In genomic region chr14:95683793-95684192, GRCh38 we compare ENCODE assay signal across 9 cellular contexts. TPM values are rescaled to one million over a fixed set of nuclear protein-coding genes. Genes with fewer than 3 reads are reported as not detected.
DNase-seq lines count a peak whose midpoint lies in the region; ATAC-seq and TF ChIP-seq lines count a peak whose summit lies in the region.
"Had no signal": no experiment of that assay in that cellular context is flagged by ENCODE, and none has a peak within 500 bp of the region (broad histone marks: within the 10 kb centered on the region; RNA-seq: fewer than 3 reads in every experiment).

No MANE protein-coding gene starts in this region.

- no peak for ATAC-seq in activated naive CD8-positive, alpha-beta T cell treated with anti-CD3 and anti-CD28 coated beads, Interleukin-2, amount 10 ng/mL, durations not matched to agents 7 days and 5 days (ENCODE audit: low read depth)
- ATAC-seq in naive thymus-derived CD4-positive, alpha-beta T cell, result peak; percentile 56
- ATAC-seq in GM18861 (IDR thresholded peaks at IDR 0.05; ENCODE audit: unreplicated experiment) (no peak), GM19452 (IDR thresholded peaks at IDR 0.05; ENCODE audit: unreplicated experiment) (no peak), HG02642 (IDR thresholded peaks at IDR 0.05; ENCODE audit: poor library complexity, unreplicated experiment) (no peak), GM21515 (IDR thresholded peaks at IDR 0.05; ENCODE audit: unreplicated experiment) (no peak)

- TF ChIP-seq CTCF in GM06990 (IDR thresholded peaks at IDR 0.05; ENCODE audit: insufficient read depth, low read length, poor library complexity, severe bottlenecking), result peak; percentile 96

- CTCF ChIA-PET in naive thymus-derived CD4-positive, alpha-beta T cell (lab: Charles Lee), result interaction anchor here (0.6 to 1.2 kb wide), 4 partner anchors 21 to 375 kb away, joined by 3 to 4 read pairs (median 4); no protein-coding TSS in a partner anchor

- no peak for TF ChIP-seq EP300 in Ishikawa (IDR thresholded peaks at IDR 0.05; ENCODE audit: borderline replicate concordance)

- no peaks in the 10 kb centered on the region for H3K4me1 Mint-ChIP-seq in activated naive CD8-positive, alpha-beta T cell treated with anti-CD3 and anti-CD28 coated beads, Interleukin-2, amount 10 ng/mL, durations not matched to agents 7 days and 5 days
- H3K4me1 Mint-ChIP-seq in naive thymus-derived CD4-positive, alpha-beta T cell, result no peaks in the 10 kb centered on the region

- intact Hi-C loops in naive thymus-derived CD4-positive, alpha-beta T cell (cut with micrococcal nuclease), result loop anchor here (1.0 to 5.0 kb wide), 2 partner anchors 122 to 241 kb away; no protein-coding TSS in a partner anchor

- H3K36me3 Mint-ChIP-seq in activated naive CD8-positive, alpha-beta T cell treated with anti-CD3 and anti-CD28 coated beads, Interleukin-2, amount 10 ng/mL, durations not matched to agents 7 days and 5 days, result no peaks in the 10 kb centered on the region
- no peaks in the 10 kb centered on the region for H3K36me3 Mint-ChIP-seq in naive thymus-derived CD4-positive, alpha-beta T cell

- H3K4me3 ChIP-seq in GM06990 (replicated peaks; ENCODE audit: low read depth, low read length), result no peak overlapping the region
- no peak overlapping the region for H3K4me3 ChIP-seq in naive thymus-derived CD4-positive, alpha-beta T cell (ENCODE audit: low read length)
- H3K4me3 ChIP-seq: SJSA1 had no signal

- no peak overlapping the region for H3K27ac Mint-ChIP-seq in activated naive CD8-positive, alpha-beta T cell treated with anti-CD3 and anti-CD28 coated beads, Interleukin-2, amount 10 ng/mL, durations not matched to agents 7 days and 5 days
- H3K27ac Mint-ChIP-seq in naive thymus-derived CD4-positive, alpha-beta T cell, result no peak overlapping the region

- TF ChIP-seq RAD21 in Ishikawa (IDR thresholded peaks at IDR 0.05; ENCODE audit: low read depth), result peak; percentile 90

- no peak overlapping the region for H3K4me3 Mint-ChIP-seq in activated naive CD8-positive, alpha-beta T cell treated with anti-CD3 and anti-CD28 coated beads, Interleukin-2, amount 10 ng/mL, durations not matched to agents 7 days and 5 days
- no peak overlapping the region for H3K4me3 Mint-ChIP-seq in naive thymus-derived CD4-positive, alpha-beta T cell

- DNase-seq in GM06990 (ENCODE audit: extremely low read depth, insufficient read length), result no peak
- DNase-seq in activated naive CD8-positive, alpha-beta T cell treated with anti-CD3 and anti-CD28 coated beads, Interleukin-2, amount 10 ng/mL, durations not matched to agents 7 days and 5 days, result peak; percentile 39
- peak in 4 of 9 donors; percentile 8 to 32 (median 18) for DNase-seq in naive thymus-derived CD4-positive, alpha-beta T cell

- POLR2A ChIA-PET in activated naive CD8-positive, alpha-beta T cell treated with anti-CD3 and anti-CD28 coated beads, Interleukin-2, amount 10 ng/mL, durations not matched to agents 7 days and 5 days (lab: Charles Lee), result no interaction called here
- POLR2A ChIA-PET in naive thymus-derived CD4-positive, alpha-beta T cell (lab: Charles Lee), result no interaction called here

- no peaks in the 10 kb centered on the region for H3K4me1 ChIP-seq in naive thymus-derived CD4-positive, alpha-beta T cell (ENCODE audit: control insufficient read depth in 2 of 2, insufficient read depth in 2 of 2, low read length in 2 of 2)

- peaks cover 9% of the 10 kb centered on the region for H3K27me3 Mint-ChIP-seq in activated naive CD8-positive, alpha-beta T cell treated with anti-CD3 and anti-CD28 coated beads, Interleukin-2, amount 10 ng/mL, durations not matched to agents 7 days and 5 days
- H3K27me3 Mint-ChIP-seq in naive thymus-derived CD4-positive, alpha-beta T cell, result peaks cover 4 to 34% (median 20%) of the 10 kb centered on the region in 5 donors

- no peaks in the 10 kb centered on the region for H3K9me3 ChIP-seq in naive thymus-derived CD4-positive, alpha-beta T cell (ENCODE audit: control insufficient read depth in 2 of 3, low read length in 3 of 3)
- H3K9me3 ChIP-seq: SJSA1 had no signal

- H3K9me3 Mint-ChIP-seq in activated naive CD8-positive, alpha-beta T cell treated with anti-CD3 and anti-CD28 coated beads, Interleukin-2, amount 10 ng/mL, durations not matched to agents 7 days and 5 days, result no peaks in the 10 kb centered on the region
- H3K9me3 Mint-ChIP-seq in naive thymus-derived CD4-positive, alpha-beta T cell, result peaks cover 0 to 1% (median 0%) of the 10 kb centered on the region in 11 donors

- H3K27ac ChIP-seq in naive thymus-derived CD4-positive, alpha-beta T cell (ENCODE audit: low read depth, low read length), result no peak overlapping the region
- H3K27ac ChIP-seq: SJSA1 had no signal

- H3K27me3 ChIP-seq in GM06990 (replicated peaks; ENCODE audit: control insufficient read depth, insufficient read depth, low read length), result no peaks in the 10 kb centered on the region
- H3K27me3 ChIP-seq in naive thymus-derived CD4-positive, alpha-beta T cell (ENCODE audit: control insufficient read depth in 2 of 2, insufficient read depth in 2 of 2, low read length in 2 of 2), result no peaks in the 10 kb centered on the region
- H3K27me3 ChIP-seq: SJSA1 had no signal

- no peaks in the 10 kb centered on the region for H3K36me3 ChIP-seq in GM06990 (ENCODE audit: control insufficient read depth, insufficient read depth, low read length)
- no peaks in the 10 kb centered on the region for H3K36me3 ChIP-seq in naive thymus-derived CD4-positive, alpha-beta T cell (ENCODE audit: control insufficient read depth in 2 of 3, insufficient read depth in 3 of 3, low read length in 3 of 3)
- H3K36me3 ChIP-seq: SJSA1 had no signal

TF ChIP-seq in Ishikawa, 13 proteins besides CTCF, POLR2A, EP300 and RAD21:
- no peak for TF ChIP-seq TEAD4 (IDR thresholded peaks at IDR 0.05)
- TF ChIP-seq EGR1 (IDR thresholded peaks at IDR 0.05), result no peak
- TF ChIP-seq ZBTB7A (IDR thresholded peaks at IDR 0.05; ENCODE audit: low read depth), result no peak
- TF ChIP-seq FOXM1 (IDR thresholded peaks at IDR 0.05; ENCODE audit: borderline replicate concordance, low read depth), result no peak
- TF ChIP-seq USF1 (IDR thresholded peaks at IDR 0.05), result no peak
- no peak for TF ChIP-seq YY1 (IDR thresholded peaks at IDR 0.05; ENCODE audit: low read depth)
- no peak for TF ChIP-seq TCF12 (IDR thresholded peaks at IDR 0.05; ENCODE audit: low read depth)
- TF ChIP-seq TAF1 (IDR thresholded peaks at IDR 0.05; ENCODE audit: low read depth), result no peak
- TF ChIP-seq CREB1 (IDR thresholded peaks at IDR 0.05; ENCODE audit: low read depth), result no peak
- no peak for TF ChIP-seq NFIC (IDR thresholded peaks at IDR 0.05)
- TF ChIP-seq REST (IDR thresholded peaks at IDR 0.05; ENCODE audit: low read depth), result no peak
- no peak for TF ChIP-seq CEBPB (IDR thresholded peaks at IDR 0.05)
- no peak for TF ChIP-seq MAX (IDR thresholded peaks at IDR 0.05)

RNA-seq across cellular contexts. Expression of gene TCL1B, which starts 2.4 kb away (rescaled TPM):
- total RNA-seq in activated naive CD8-positive, alpha-beta T cell treated with anti-CD3 and anti-CD28 coated beads, Interleukin-2, amount 10 ng/mL, durations not matched to agents 7 days and 5 days, result not detected
- under 1 TPM in 1 of 5 experiments, not detected in 4; 0.54 TPM for total RNA-seq in naive thymus-derived CD4-positive, alpha-beta T cell
- not detected for polyA plus RNA-seq in naive thymus-derived CD4-positive, alpha-beta T cell
- total RNA-seq: SJSA1 had no signal

RNA-seq across cellular contexts. Expression of gene TCL1A, which starts 30.1 kb away (rescaled TPM):
- under 1 TPM; 0.28 to 0.75 TPM for total RNA-seq in activated naive CD8-positive, alpha-beta T cell treated with anti-CD3 and anti-CD28 coated beads, Interleukin-2, amount 10 ng/mL, durations not matched to agents 7 days and 5 days
- 1 to 10 TPM in 1 of 5 experiments, under 1 TPM in 2, not detected in 2; 0.42 to 4.9 (median 0.79) TPM for total RNA-seq in naive thymus-derived CD4-positive, alpha-beta T cell
- polyA plus RNA-seq in naive thymus-derived CD4-positive, alpha-beta T cell, result 1 to 10 TPM in 1 of 2 donors, under 1 TPM in 1; 0.92 to 2.9 TPM
- total RNA-seq: SJSA1 had no signal
